Comparison of ENCODE assay signal across 2 cellular contexts in the genomic region with DNA sequence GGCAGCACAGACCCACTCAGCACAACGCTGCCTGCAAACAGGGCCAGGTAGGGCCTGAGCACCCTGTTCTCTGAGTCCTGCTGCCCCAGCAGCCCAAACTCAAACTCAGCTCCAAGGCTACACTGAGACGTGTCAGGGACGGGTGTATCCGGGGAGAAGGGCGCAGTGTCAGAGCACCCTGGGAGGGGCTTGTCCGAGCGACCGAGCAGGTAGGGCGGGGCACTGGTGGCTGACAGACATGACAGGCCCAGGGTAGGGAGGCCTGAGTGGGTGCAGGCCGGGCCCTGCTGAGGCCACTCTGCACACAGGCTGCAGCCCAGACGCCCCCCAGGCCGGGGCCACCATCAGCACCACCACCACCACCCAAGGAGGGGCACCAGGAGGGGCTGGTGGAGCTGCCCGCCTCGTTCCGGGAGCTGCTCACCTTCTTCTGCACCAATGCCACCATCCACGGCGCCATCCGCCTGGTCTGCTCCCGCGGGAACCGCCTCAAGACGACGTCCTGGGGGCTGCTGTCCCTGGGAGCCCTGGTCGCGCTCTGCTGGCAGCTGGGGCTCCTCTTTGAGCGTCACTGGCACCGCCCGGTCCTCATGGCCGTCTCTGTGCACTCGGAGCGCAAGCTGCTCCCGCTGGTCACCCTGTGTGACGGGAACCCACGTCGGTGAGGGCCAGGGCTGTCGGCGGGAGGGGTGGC.
A peak's percentile ranks its signal among the peaks of the same experiment; 100 is the strongest.
TF ChIP-seq lines count a peak whose summit lies in the region.

No MANE protein-coding gene starts in this region.

TF ChIP-seq in K562, 482 proteins besides CTCF, POLR2A, EP300 and RAD21:
- TF ChIP-seq, protein P1, sequence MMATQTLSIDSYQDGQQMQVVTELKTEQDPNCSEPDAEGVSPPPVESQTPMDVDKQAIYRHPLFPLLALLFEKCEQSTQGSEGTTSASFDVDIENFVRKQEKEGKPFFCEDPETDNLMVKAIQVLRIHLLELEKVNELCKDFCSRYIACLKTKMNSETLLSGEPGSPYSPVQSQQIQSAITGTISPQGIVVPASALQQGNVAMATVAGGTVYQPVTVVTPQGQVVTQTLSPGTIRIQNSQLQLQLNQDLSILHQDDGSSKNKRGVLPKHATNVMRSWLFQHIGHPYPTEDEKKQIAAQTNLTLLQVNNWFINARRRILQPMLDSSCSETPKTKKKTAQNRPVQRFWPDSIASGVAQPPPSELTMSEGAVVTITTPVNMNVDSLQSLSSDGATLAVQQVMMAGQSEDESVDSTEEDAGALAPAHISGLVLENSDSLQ (IDR thresholded peaks at IDR 0.05), result 0 out of 2 replicates have a peak, but pooled peaks have one; percentile 16
- TF ChIP-seq SMARCE1 (IDR thresholded peaks at IDR 0.05) (no peak), POLR2G (IDR thresholded peaks at IDR 0.05; ENCODE audit: low read depth, low read length) (peak; percentile 47; the same call in 1 of the 2 replicates), STAG1 (CRISPR knock-in tag; IDR thresholded peaks at IDR 0.05; ENCODE audit: borderline replicate concordance) (0 out of 2 replicates have a peak, but pooled peaks have one; percentile 15)
- TF ChIP-seq, protein P2, sequence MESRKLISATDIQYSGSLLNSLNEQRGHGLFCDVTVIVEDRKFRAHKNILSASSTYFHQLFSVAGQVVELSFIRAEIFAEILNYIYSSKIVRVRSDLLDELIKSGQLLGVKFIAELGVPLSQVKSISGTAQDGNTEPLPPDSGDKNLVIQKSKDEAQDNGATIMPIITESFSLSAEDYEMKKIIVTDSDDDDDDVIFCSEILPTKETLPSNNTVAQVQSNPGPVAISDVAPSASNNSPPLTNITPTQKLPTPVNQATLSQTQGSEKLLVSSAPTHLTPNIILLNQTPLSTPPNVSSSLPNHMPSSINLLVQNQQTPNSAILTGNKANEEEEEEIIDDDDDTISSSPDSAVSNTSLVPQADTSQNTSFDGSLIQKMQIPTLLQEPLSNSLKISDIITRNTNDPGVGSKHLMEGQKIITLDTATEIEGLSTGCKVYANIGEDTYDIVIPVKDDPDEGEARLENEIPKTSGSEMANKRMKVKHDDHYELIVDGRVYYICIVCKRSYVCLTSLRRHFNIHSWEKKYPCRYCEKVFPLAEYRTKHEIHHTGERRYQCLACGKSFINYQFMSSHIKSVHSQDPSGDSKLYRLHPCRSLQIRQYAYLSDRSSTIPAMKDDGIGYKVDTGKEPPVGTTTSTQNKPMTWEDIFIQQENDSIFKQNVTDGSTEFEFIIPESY (CRISPR knock-in tag; IDR thresholded peaks at IDR 0.05), result peak; percentile 45; the same call in 1 of the 2 replicates

TF ChIP-seq in GM12891, 5 proteins besides CTCF, POLR2A, EP300 and RAD21:
- TF ChIP-seq POU2F2 (IDR thresholded peaks at IDR 0.05; ENCODE audit: low read depth, low read length) (no peak), SPI1 (IDR thresholded peaks at IDR 0.05; ENCODE audit: low read depth, low read length) (no peak), POLR2AphosphoS5 (IDR thresholded peaks at IDR 0.05; ENCODE audit: low read depth, low read length) (no peak), PAX5 (IDR thresholded peaks at IDR 0.05; ENCODE audit: insufficient read depth, low read length, severe bottlenecking) (no peak), TAF1 (IDR thresholded peaks at IDR 0.05; ENCODE audit: low read depth, low read length) (no peak)
